Comparison of ENCODE assay signal across 24 cellular contexts in the genomic region with DNA sequence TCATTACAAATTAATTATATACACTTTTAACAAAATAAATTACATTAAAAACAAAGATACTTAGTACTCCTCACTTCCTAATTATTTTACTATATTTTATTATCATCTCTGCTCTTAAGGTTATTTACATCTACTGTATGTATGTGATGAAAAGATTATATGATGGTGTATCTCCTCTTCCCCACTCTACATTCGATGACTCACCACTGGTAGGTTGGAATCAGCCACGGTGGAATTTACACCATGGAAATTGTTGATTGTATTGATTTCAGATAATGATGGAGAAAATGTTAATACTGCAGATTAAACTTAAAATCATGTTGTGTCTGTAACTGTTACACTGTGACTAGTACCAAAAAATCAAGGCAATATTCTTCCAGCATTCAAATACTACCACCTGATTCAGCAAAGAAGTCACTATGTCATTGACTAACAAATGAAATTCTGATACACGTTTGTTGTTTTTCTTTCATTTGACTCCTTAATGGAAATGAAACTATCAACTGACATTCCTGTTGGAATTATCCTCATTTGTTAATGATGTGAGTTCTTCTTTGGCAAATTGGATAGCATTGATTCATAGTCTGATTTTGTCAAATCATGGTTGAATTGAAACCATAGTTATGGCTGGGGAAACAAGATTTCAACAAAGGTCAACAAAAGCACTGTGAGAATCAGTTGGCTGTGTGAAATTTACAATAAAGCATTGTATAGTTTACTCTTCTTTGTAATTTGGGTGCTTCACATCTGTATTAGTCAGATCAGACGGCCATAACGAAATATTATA.
DNase-seq lines count a peak whose midpoint lies in the region; ATAC-seq, FAIRE-seq and TF ChIP-seq lines count a peak whose summit lies in the region.
"Had no signal": no experiment of that assay in that cellular context is flagged by ENCODE, and none has a peak within 500 bp of the region (broad histone marks: within the 10 kb centered on the region; RNA-seq: fewer than 3 reads in every experiment).

No MANE protein-coding gene starts in this region.

- TF ChIP-seq RAD21 in A549 (conservative IDR thresholded peaks at IDR 0.05 in 1 of 2, IDR thresholded peaks at IDR 0.05 in 1 of 2) = no peak

- H3K9me2 ChIP-seq in GM23338 (ENCODE audit: insufficient read depth) = peaks cover 13% of the 10 kb centered on the region
- no peaks in the 10 kb centered on the region for H3K9me2 ChIP-seq in MM.1S (replicated peaks; ENCODE audit: insufficient read depth, low read length)

- POLR2A ChIA-PET in A549 (lab: Yijun Ruan, JAX) = no interaction called here

- no peak for TF ChIP-seq EP300 in A549 (IDR thresholded peaks at IDR 0.05)

- no peaks in the 10 kb centered on the region for H3K9me3 Mint-ChIP-seq in GM23338
- H3K9me3 Mint-ChIP-seq: CD4-positive, alpha-beta memory T cell had no signal

- no peak overlapping the region for H3K4me3 Mint-ChIP-seq in GM23338
- H3K4me3 Mint-ChIP-seq: CD14-positive monocyte; CD4-positive, alpha-beta memory T cell; CD4-positive, CD25-positive, alpha-beta regulatory T cell; CD8-positive, alpha-beta memory T cell had no signal

- H3K4me1 ChIP-seq in A549 = no peaks in the 10 kb centered on the region; the same call in 2 of the 3 replicates
- no peaks in the 10 kb centered on the region for H3K4me1 ChIP-seq in GM23338 (ENCODE audit: insufficient read depth)
- no peaks in the 10 kb centered on the region for H3K4me1 ChIP-seq in MM.1S (ENCODE audit: low read length)
- H3K4me1 ChIP-seq: BE2C had no signal

- no peaks in the 10 kb centered on the region for H3F3A ChIP-seq in GM23338 (replicated peaks; ENCODE audit: low read depth)
- H3F3A ChIP-seq in MM.1S (ENCODE audit: insufficient read depth, low read length) = no peaks in the 10 kb centered on the region

- no peaks in the 10 kb centered on the region for H3K79me2 ChIP-seq in GM23338 (replicated peaks; ENCODE audit: insufficient read depth)
- H3K79me2 ChIP-seq in MM.1S (ENCODE audit: low read length) = no peaks in the 10 kb centered on the region

- H3K27ac Mint-ChIP-seq in GM23338 = no peak overlapping the region
- H3K27ac Mint-ChIP-seq: CD14-positive monocyte; CD4-positive, alpha-beta memory T cell; CD4-positive, CD25-positive, alpha-beta regulatory T cell; CD8-positive, alpha-beta memory T cell had no signal

- no peaks in the 10 kb centered on the region for H3K9me3 ChIP-seq in A549
- H3K9me3 ChIP-seq in WERI-Rb-1 (ENCODE audit: severe bottlenecking) = no peaks in the 10 kb centered on the region
- no peaks in the 10 kb centered on the region for H3K9me3 ChIP-seq in MM.1S (replicated peaks; ENCODE audit: insufficient read depth, low read length)
- H3K9me3 ChIP-seq: BE2C, BLaER1 had no signal

- no peaks in the 10 kb centered on the region for H3K36me3 Mint-ChIP-seq in GM23338 (ENCODE audit: low read depth)
- H3K36me3 Mint-ChIP-seq: CD14-positive monocyte; CD4-positive, alpha-beta memory T cell; CD4-positive, CD25-positive, alpha-beta regulatory T cell; CD8-positive, alpha-beta memory T cell had no signal

- H3K36me3 ChIP-seq in GM23338 (ENCODE audit: insufficient read depth) (no peaks in the 10 kb centered on the region), WERI-Rb-1 (no peaks in the 10 kb centered on the region), MM.1S (replicated peaks; ENCODE audit: insufficient read depth, low read length) (no peaks in the 10 kb centered on the region)
- H3K36me3 ChIP-seq: BE2C, BLaER1 had no signal

- H2AFZ ChIP-seq in GM23338 = peak overlapping the region; percentile 2; the same call in 1 of the 2 replicates
- no peak overlapping the region for H2AFZ ChIP-seq in MM.1S (ENCODE audit: low read length)

- CTCF ChIA-PET in A549 (lab: Yijun Ruan, JAX) = interaction anchor here (0.7 to 1.6 kb wide), 2 partner anchors 9 to 33 kb away, joined by 3 to 5 read pairs; no protein-coding TSS in a partner anchor

- H3K27me3 ChIP-seq in GM23338 (ENCODE audit: insufficient read depth) (no peaks in the 10 kb centered on the region), WERI-Rb-1 (ENCODE audit: insufficient read depth, low read depth, severe bottlenecking) (no peaks in the 10 kb centered on the region), dorsolateral prefrontal cortex (no peaks in the 10 kb centered on the region), MM.1S (replicated peaks; ENCODE audit: insufficient read depth, low read length) (no peaks in the 10 kb centered on the region)
- H3K27me3 ChIP-seq: BE2C, BLaER1 had no signal

- H3K27me3 Mint-ChIP-seq in GM23338 (ENCODE audit: insufficient read depth, low read depth, poor library complexity) = peaks cover 4% of the 10 kb centered on the region

- no peak overlapping the region for H3K9ac ChIP-seq in MM.1S (ENCODE audit: low read length)
- H3K9ac ChIP-seq: BLaER1 had no signal

- no peak overlapping the region for H3K4me3 ChIP-seq in A549
- H3K4me3 ChIP-seq in GM23338 = no peak overlapping the region
- no peak overlapping the region for H3K4me3 ChIP-seq in WERI-Rb-1 (ENCODE audit: low read depth, low read length)
- no peak overlapping the region for H3K4me3 ChIP-seq in dorsolateral prefrontal cortex
- H3K4me3 ChIP-seq in MM.1S (ENCODE audit: low read length) = no peak overlapping the region
- H3K4me3 ChIP-seq: BLaER1 had no signal

- H4K20me1 ChIP-seq in GM23338 (replicated peaks; ENCODE audit: insufficient read depth) (no peaks in the 10 kb centered on the region), MM.1S (ENCODE audit: insufficient read depth, low read length) (no peaks in the 10 kb centered on the region)
- H4K20me1 ChIP-seq: BLaER1 had no signal

- in situ Hi-C loops in GM13977 (cut with MboI; ENCODE audit: low pct_unique_long_range_greater_than_20kb, low sequenced_read_pairs, unreplicated experiment) = no loop called here

- peaks cover 3% of the 10 kb centered on the region for H3K4me1 Mint-ChIP-seq in GM23338
- H3K4me1 Mint-ChIP-seq: CD14-positive monocyte; CD4-positive, alpha-beta memory T cell; CD4-positive, CD25-positive, alpha-beta regulatory T cell; CD8-positive, alpha-beta memory T cell had no signal

- no peak for TF ChIP-seq POLR2A in A549 (IDR thresholded peaks at IDR 0.05; ENCODE audit: low read length)

- H3K27ac ChIP-seq in A549 (no peak overlapping the region), GM23338 (ENCODE audit: low read depth) (no peak overlapping the region), WERI-Rb-1 (peak overlapping the region; percentile 9), dorsolateral prefrontal cortex (peak overlapping the region in 40 of 59 donors; percentile 3 to 88 (median 76)), MM.1S (ENCODE audit: low read length) (no peak overlapping the region)
- H3K27ac ChIP-seq: 22Rv1, BLaER1 had no signal

- intact Hi-C loops in dorsolateral prefrontal cortex (cut with DNase I) = no loop called here

- ATAC-seq in A549 (no peak), GM23338 (no peak), HG03045 (IDR thresholded peaks at IDR 0.05; ENCODE audit: unreplicated experiment) (no peak)

- no peak overlapping the region for H3K4me2 ChIP-seq in A549
- no peak overlapping the region for H3K4me2 ChIP-seq in GM23338
- H3K4me2 ChIP-seq in MM.1S (ENCODE audit: low read depth, low read length) = no peak overlapping the region
- H3K4me2 ChIP-seq: BLaER1 had no signal

- DNase-seq in A549 (ENCODE audit: low read depth in 1 of 2, low spot score in 1 of 2) (no peak), GM23338 (ENCODE audit: low spot score) (no peak), WERI-Rb-1 (no peak), dorsolateral prefrontal cortex (no peak), GM13977 (ENCODE audit: low spot score) (no peak), MM.1S (no peak)
- no peak for DNase-seq in activated CD4-positive, CD25-positive, alpha-beta regulatory T cell (lab: John Stamatoyannopoulos, UW)
- DNase-seq: ACHN; BE2C; C1 segment of cervical spinal cord; CD4-positive, alpha-beta memory T cell; CD4-positive, CD25-positive, alpha-beta regulatory T cell; CD8-positive, alpha-beta memory T cell; COR-L47; DMS79 treated with DMSO at 0.1 percent for 48 hours; GF-D8 had no signal

- WGBS in A549 (ENCODE audit: missing lambda C conversion rate) = 34% methylated on average over 5 of the region's 5 CpGs

- no peak for TF ChIP-seq CTCF in A549 (IDR thresholded peaks at IDR 0.05)
- TF ChIP-seq CTCF in GM23338 (conservative IDR thresholded peaks at IDR 0.05; ENCODE audit: low read depth in 2 of 2) = no peak
- TF ChIP-seq CTCF in WERI-Rb-1 (IDR thresholded peaks at IDR 0.05; ENCODE audit: low read depth, low read length) = no peak
- no peak for TF ChIP-seq CTCF in dorsolateral prefrontal cortex (IDR thresholded peaks at IDR 0.05 in 54 of 56, conservative IDR thresholded peaks at IDR 0.05 in 2 of 56; ENCODE audit: low read depth in 1 of 56, partially characterized antibody in 56 of 56)
- no peak for TF ChIP-seq CTCF in GM13977 (IDR thresholded peaks at IDR 0.05; ENCODE audit: extremely low read depth, insufficient read depth, missing control alignments)
- TF ChIP-seq CTCF in MM.1S (IDR thresholded peaks at IDR 0.05; ENCODE audit: low read length) = no peak

- FAIRE-seq in A549 (lab: Jason Lieb, UNC) = no peak
- FAIRE-seq: G401.6, GM12891, GM18507, GM19239 had no signal

TF ChIP-seq in A549, 52 proteins besides CTCF, POLR2A, EP300 and RAD21:
- TF ChIP-seq NFE2L2 (conservative IDR thresholded peaks at IDR 0.05; ENCODE audit: low read length) (no peak), FOSL2 (IDR thresholded peaks at IDR 0.05) (no peak), FOSL2 (CRISPR knock-in tag; IDR thresholded peaks at IDR 0.05) (0 out of 2 replicates have a peak, but pooled peaks have one; percentile 39)

TF ChIP-seq in GM23338, 12 proteins besides CTCF, POLR2A, EP300 and RAD21 (continues in another document):
- TF ChIP-seq JUNB (IDR thresholded peaks at IDR 0.05; ENCODE audit: unreplicated experiment) = no peak
- TF ChIP-seq, protein P1, sequence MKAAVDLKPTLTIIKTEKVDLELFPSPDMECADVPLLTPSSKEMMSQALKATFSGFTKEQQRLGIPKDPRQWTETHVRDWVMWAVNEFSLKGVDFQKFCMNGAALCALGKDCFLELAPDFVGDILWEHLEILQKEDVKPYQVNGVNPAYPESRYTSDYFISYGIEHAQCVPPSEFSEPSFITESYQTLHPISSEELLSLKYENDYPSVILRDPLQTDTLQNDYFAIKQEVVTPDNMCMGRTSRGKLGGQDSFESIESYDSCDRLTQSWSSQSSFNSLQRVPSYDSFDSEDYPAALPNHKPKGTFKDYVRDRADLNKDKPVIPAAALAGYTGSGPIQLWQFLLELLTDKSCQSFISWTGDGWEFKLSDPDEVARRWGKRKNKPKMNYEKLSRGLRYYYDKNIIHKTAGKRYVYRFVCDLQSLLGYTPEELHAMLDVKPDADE (IDR thresholded peaks at IDR 0.05) = no peak
- no peak for TF ChIP-seq CREB1 (CRISPR knock-in tag; IDR thresholded peaks at IDR 0.05; ENCODE audit: low read depth)
- TF ChIP-seq POLR2AphosphoS5 (IDR thresholded peaks at IDR 0.05; ENCODE audit: low read depth) = no peak
- no peak for TF ChIP-seq EZH2 (IDR thresholded peaks at IDR 0.05; ENCODE audit: low read depth, unreplicated experiment)
- no peak for TF ChIP-seq ZNF331 (CRISPR knock-in tag; IDR thresholded peaks at IDR 0.05; ENCODE audit: low read depth)

Comparison
In these comparisons a context has a peak if more than half of its experiments do, and no peak if none do; other contexts are left out.
1. H3K27ac ChIP-seq: peak in WERI-Rb-1 (single experiment) and dorsolateral prefrontal cortex (40 of 59); none in A549 (0 of 2), GM23338 (single experiment) and MM.1S (single experiment).